In genomic region chr10:1029838-1030237, GRCh38 we compare ENCODE assay signal across 1 cellular context.
TF ChIP-seq lines count a peak whose summit lies in the region.

No MANE protein-coding gene starts in this region.

TF ChIP-seq in HepG2, 621 proteins besides CTCF, POLR2A, EP300 and RAD21:
- 0 out of 2 replicates have a peak, but pooled peaks have one; percentile 22 for TF ChIP-seq ZNF770 (CRISPR knock-in tag; IDR thresholded peaks at IDR 0.05)
- no peak for TF ChIP-seq ZNF382 (CRISPR knock-in tag; IDR thresholded peaks at IDR 0.05; ENCODE audit: borderline replicate concordance)
- no peak for TF ChIP-seq FLYWCH1 (CRISPR knock-in tag; IDR thresholded peaks at IDR 0.05)
- TF ChIP-seq NR3C1 (CRISPR knock-in tag; IDR thresholded peaks at IDR 0.05), result no peak
- TF ChIP-seq KDM4B (CRISPR knock-in tag; IDR thresholded peaks at IDR 0.05), result no peak
TF ChIP-seq in HepG2: peak in this region for 1.
